ENCODE assay signal across 8 cellular contexts in genomic region chr11:130314749-130315285, GRCh38. TPM values are rescaled to one million over a fixed set of nuclear protein-coding genes. Genes with fewer than 3 reads are reported as not detected.
DNase-seq lines count a peak whose midpoint lies in the region; TF ChIP-seq lines count a peak whose summit lies in the region.

A gene with protein sequence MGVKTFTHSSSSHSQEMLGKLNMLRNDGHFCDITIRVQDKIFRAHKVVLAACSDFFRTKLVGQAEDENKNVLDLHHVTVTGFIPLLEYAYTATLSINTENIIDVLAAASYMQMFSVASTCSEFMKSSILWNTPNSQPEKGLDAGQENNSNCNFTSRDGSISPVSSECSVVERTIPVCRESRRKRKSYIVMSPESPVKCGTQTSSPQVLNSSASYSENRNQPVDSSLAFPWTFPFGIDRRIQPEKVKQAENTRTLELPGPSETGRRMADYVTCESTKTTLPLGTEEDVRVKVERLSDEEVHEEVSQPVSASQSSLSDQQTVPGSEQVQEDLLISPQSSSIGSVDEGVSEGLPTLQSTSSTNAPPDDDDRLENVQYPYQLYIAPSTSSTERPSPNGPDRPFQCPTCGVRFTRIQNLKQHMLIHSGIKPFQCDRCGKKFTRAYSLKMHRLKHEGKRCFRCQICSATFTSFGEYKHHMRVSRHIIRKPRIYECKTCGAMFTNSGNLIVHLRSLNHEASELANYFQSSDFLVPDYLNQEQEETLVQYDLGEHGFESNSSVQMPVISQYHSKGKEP (minus strand): TSS chr11:130314917. CDS start chr11:130261873, 53,044 bp downstream.

- H3K9me3 ChIP-seq in Loucy (ENCODE audit: insufficient read depth, low read depth, low read length) (no peaks in the 10 kb centered on the region), neural progenitor cell (ENCODE audit: low read depth) (no peaks in the 10 kb centered on the region), stomach smooth muscle (ENCODE audit: control insufficient read depth in 2 of 2, low read length in 2 of 2) (no peaks in the 10 kb centered on the region)

- H3K27me3 Mint-ChIP-seq in neural progenitor cell (ENCODE audit: insufficient read depth, low read depth), result peaks cover 5% of the 10 kb centered on the region

- H3K9ac ChIP-seq in Loucy (ENCODE audit: low read depth, low read length, poor library complexity, severe bottlenecking) (peak within 1 kb of the TSS; percentile 90), neural progenitor cell (peak within 1 kb of the TSS; percentile 60), stomach smooth muscle (ENCODE audit: low read length in 2 of 2) (peak within 1 kb of the TSS; percentile 69 to 74)

- H3K4me1 Mint-ChIP-seq in neural progenitor cell, result peaks cover 17% of the 10 kb centered on the region

- H3K27ac Mint-ChIP-seq in neural progenitor cell, result peak within 1 kb of the TSS; percentile 79

- no peaks in the 10 kb centered on the region for H3K36me3 Mint-ChIP-seq in neural progenitor cell

- H3K27me3 ChIP-seq in Loucy (ENCODE audit: insufficient read depth, low read length, poor library complexity, severe bottlenecking) (no peaks in the 10 kb centered on the region), neural progenitor cell (no peaks in the 10 kb centered on the region), stomach smooth muscle (ENCODE audit: control insufficient read depth in 1 of 2, insufficient read depth in 2 of 2, low read length in 2 of 2) (no peaks in the 10 kb centered on the region)

- peak within 1 kb of the TSS; percentile 93 for H3K4me3 Mint-ChIP-seq in neural progenitor cell

- no peaks in the 10 kb centered on the region for H3K9me3 Mint-ChIP-seq in neural progenitor cell

- H3K4me3 ChIP-seq in Loucy (ENCODE audit: low read length, poor library complexity, severe bottlenecking) (peak within 1 kb of the TSS; percentile 99), foreskin fibroblast (ENCODE audit: low read depth in 1 of 2, low read length in 2 of 2) (peak within 1 kb of the TSS; percentile 70 to 83), neural progenitor cell (peak within 1 kb of the TSS; percentile 95), stomach smooth muscle (ENCODE audit: low read length in 2 of 2) (peak within 1 kb of the TSS; percentile 76 to 85)

- peaks cover 44% of the 10 kb centered on the region for H4K20me1 ChIP-seq in Loucy (ENCODE audit: insufficient read depth, low read length, poor library complexity, severe bottlenecking)
- H4K20me1 ChIP-seq in neural progenitor cell (ENCODE audit: low read depth), result peaks cover 21% of the 10 kb centered on the region

- H2AFZ ChIP-seq in Loucy (ENCODE audit: low read length), result peak within 1 kb of the TSS; percentile 99
- peak within 1 kb of the TSS; percentile 34 for H2AFZ ChIP-seq in neural progenitor cell (replicated peaks)

- H3K36me3 ChIP-seq in Loucy (ENCODE audit: insufficient read depth, low read length) (no peaks in the 10 kb centered on the region), neural progenitor cell (no peaks in the 10 kb centered on the region), stomach smooth muscle (ENCODE audit: control insufficient read depth in 2 of 2, insufficient read depth in 2 of 2, low read length in 2 of 2) (no peaks in the 10 kb centered on the region)

- H3F3A ChIP-seq in Loucy (ENCODE audit: low read depth) (no peaks in the 10 kb centered on the region), neural progenitor cell (ENCODE audit: low read depth) (peaks cover 3% of the 10 kb centered on the region)

- peaks cover 49% of the 10 kb centered on the region for H3K79me2 ChIP-seq in Loucy (ENCODE audit: insufficient read depth, low read length)
- peaks cover 43% of the 10 kb centered on the region for H3K79me2 ChIP-seq in neural progenitor cell (ENCODE audit: low read depth)

- DNase-seq in EH (ENCODE audit: low read depth), result peak; percentile 88
- DNase-seq in GOT3 (lab: John Stamatoyannopoulos, UW), result peak; percentile 6
- peak; percentile 70 to 84 for DNase-seq in SHP77 (lab: John Stamatoyannopoulos, UW)
- DNase-seq in activated gamma-delta T cell (lab: John Stamatoyannopoulos, UW), result peak; percentile 83
- DNase-seq in foreskin fibroblast, result peak; percentile 79 to 94
- DNase-seq in neural progenitor cell (ENCODE audit: low spot score), result peak; percentile 95

- no peak for TF ChIP-seq CTCF in Loucy (conservative IDR thresholded peaks at IDR 0.05; ENCODE audit: low read length)
- no peak for TF ChIP-seq CTCF in foreskin fibroblast (IDR thresholded peaks at IDR 0.05; ENCODE audit: low read depth, low read length)
- TF ChIP-seq CTCF in neural progenitor cell (IDR thresholded peaks at IDR 0.05), result no peak

- H3K4me1 ChIP-seq in Loucy (ENCODE audit: insufficient read depth, low read length, poor library complexity, severe bottlenecking) (peaks cover 46% of the 10 kb centered on the region), neural progenitor cell (peaks cover 11% of the 10 kb centered on the region), stomach smooth muscle (ENCODE audit: control insufficient read depth, insufficient read depth, low read length) (peaks cover 5% of the 10 kb centered on the region)

- H3K27ac ChIP-seq in neural progenitor cell (peak within 1 kb of the TSS; percentile 95), stomach smooth muscle (ENCODE audit: low read length) (peak within 1 kb of the TSS; percentile 66)

- no peaks in the 10 kb centered on the region for H3K9me2 ChIP-seq in Loucy (replicated peaks; ENCODE audit: low read depth, low read length)

- H3K4me2 ChIP-seq in Loucy (ENCODE audit: low read depth, low read length, poor library complexity, severe bottlenecking), result peak within 1 kb of the TSS; percentile 92
- H3K4me2 ChIP-seq in neural progenitor cell, result peak within 1 kb of the TSS; percentile 92

RNA-seq across cellular contexts. Expression of the gene that starts here (rescaled TPM):
- total RNA-seq in neural progenitor cell (ENCODE audit: low replicate concordance), result 42.1 and 43.6 TPM in 2 replicates

Comparison
In these comparisons a context has a peak if more than half of its experiments do, and no peak if none do; other contexts are left out.
1. Peak in every context shown above with its lines: DNase-seq, H3K4me3 ChIP-seq and H3K27ac ChIP-seq.
2. DNase-seq: peak in every context shown above with its lines; median percentile 95 in neural progenitor cell; 88 in EH; 86 in foreskin fibroblast; 83 in activated gamma-delta T cell; 77 in SHP77; 6 in GOT3.